In genomic region chr4:88378691-88379559, GRCh38 we compare ENCODE assay signal across 8 cellular contexts. TPM values are rescaled to one million over a fixed set of nuclear protein-coding genes. Genes with fewer than 3 reads are reported as not detected.
DNase-seq lines count a peak whose midpoint lies in the region; ATAC-seq lines count a peak whose summit lies in the region.

Gene HERC6, plus strand, starts transcription at chr4:88378852. Its CDS starts 70 bp downstream, at chr4:88378922.

- peak; percentile 75 for ATAC-seq in GM21367 (IDR thresholded peaks at IDR 0.05; ENCODE audit: unreplicated experiment)
- peak; percentile 95 for ATAC-seq in esophagus mucosa

- H3K9me3 ChIP-seq in mucosa of stomach (ENCODE audit: control insufficient read depth, low read length) = no peaks in the 10 kb centered on the region

- peaks cover 6% of the 10 kb centered on the region for H3K36me3 Mint-ChIP-seq in activated T-cell treated with anti-CD3 and anti-CD28 coated beads, Interleukin-2, amount 50 U/mL, for 24 hours (ENCODE audit: low read depth)

- no peaks in the 10 kb centered on the region for H3K36me3 ChIP-seq in mucosa of stomach (ENCODE audit: control insufficient read depth, insufficient read depth, low read length)

- no peaks in the 10 kb centered on the region for H3K4me1 ChIP-seq in mucosa of stomach (ENCODE audit: control insufficient read depth, insufficient read depth, low read length)

- H3K4me3 ChIP-seq in mucosa of stomach (ENCODE audit: low read length) = peak within 1 kb of the TSS; percentile 96

- H3K9ac ChIP-seq in mucosa of stomach (ENCODE audit: low read length) = peak within 1 kb of the TSS; percentile 97

- H3K27me3 ChIP-seq in mucosa of stomach (ENCODE audit: control insufficient read depth, insufficient read depth, low read length) = no peaks in the 10 kb centered on the region

- H3K4me3 Mint-ChIP-seq in activated T-cell treated with anti-CD3 and anti-CD28 coated beads, Interleukin-2, amount 50 U/mL, for 24 hours = peak within 1 kb of the TSS; percentile 80

- DNase-seq in D341Med (ENCODE audit: low spot score) = peak; percentile 82
- DNase-seq in HT1080 (ENCODE audit: low read depth) = peak; percentile 87
- DNase-seq in OCI-M1 (lab: John Stamatoyannopoulos, UW) = peak; percentile 97
- DNase-seq in activated T-cell treated with anti-CD3 and anti-CD28 coated beads, Interleukin-2, amount 50 U/mL, for 24 hours = peak; percentile 79
- DNase-seq in stimulated activated CD8-positive, alpha-beta memory T cell treated with anti-CD3 and anti-CD28 coated beads, Interleukin-4, amount 100 ng/mL, for 48 hours = peak; percentile 84

- H3K9me3 Mint-ChIP-seq in activated T-cell treated with anti-CD3 and anti-CD28 coated beads, Interleukin-2, amount 50 U/mL, for 24 hours = peaks cover 6% of the 10 kb centered on the region

- peaks cover 36% of the 10 kb centered on the region for H3K4me1 Mint-ChIP-seq in activated T-cell treated with anti-CD3 and anti-CD28 coated beads, Interleukin-2, amount 50 U/mL, for 24 hours (ENCODE audit: low read depth)

- H3K27me3 Mint-ChIP-seq in activated T-cell treated with anti-CD3 and anti-CD28 coated beads, Interleukin-2, amount 50 U/mL, for 24 hours = no peaks in the 10 kb centered on the region

- H3K27ac Mint-ChIP-seq in activated T-cell treated with anti-CD3 and anti-CD28 coated beads, Interleukin-2, amount 50 U/mL, for 24 hours = peak within 1 kb of the TSS; percentile 85

RNA-seq across cellular contexts. Expression of gene HERC6, which starts in this region (rescaled TPM):
- total RNA-seq in HT1080 (2014; rRNA removed; shearing (Covaris generic)) = 6.3 and 7.3 TPM in 2 replicates
- 3.2 and 3.9 TPM in 2 replicates for polyA plus RNA-seq in HT1080 (2015; cell fraction: cytosol; rRNA removed)
- polyA plus RNA-seq in HT1080 (2015; cell fraction: nucleus; rRNA removed) = 9.5 and 10.3 TPM in 2 replicates
- total RNA-seq in esophagus mucosa = 19.5 TPM

Comparison
In these comparisons a context has a peak if more than half of its experiments do, and no peak if none do; other contexts are left out.
1. Peak in every context shown above with its lines: DNase-seq, ATAC-seq and H3K4me3 ChIP-seq.